17 cellular contexts compared by ENCODE assay signal in genomic region chr17:8212312-8213180, GRCh38. TPM values are rescaled to one million over a fixed set of nuclear protein-coding genes. Genes with fewer than 3 reads are reported as not detected.
DNase-seq lines count a peak whose midpoint lies in the region; ATAC-seq and TF ChIP-seq lines count a peak whose summit lies in the region.
"Had no signal": no experiment of that assay in that cellular context is flagged by ENCODE, and none has a peak within 500 bp of the region (broad histone marks: within the 10 kb centered on the region; RNA-seq: fewer than 3 reads in every experiment).

No MANE protein-coding gene starts in this region.

- ATAC-seq in IMR-90 (ENCODE audit: low read depth): no peak
- ATAC-seq in esophagus mucosa: peak; percentile 48
- ATAC-seq: left lung had no signal

- peaks cover 2% of the 10 kb centered on the region for H3K27me3 Mint-ChIP-seq in endothelial cell (ENCODE audit: unreplicated experiment)
- H3K27me3 Mint-ChIP-seq: activated B cell treated with CpG ODN at 0.5 μM for 24 hours had no signal

- 0 out of 2 replicates have a peak, but pooled peaks cover 1% of the 10 kb centered on the region for H3K9me1 ChIP-seq in IMR-90 (ENCODE audit: insufficient read depth, low read length)

- H2AK9ac ChIP-seq in IMR-90 (replicated peaks; ENCODE audit: low read depth, low read length, poor library complexity): no peak overlapping the region

- H3K4me1 ChIP-seq in IMR-90 (ENCODE audit: control insufficient read depth, insufficient read depth, low read length) (0 out of 2 replicates have a peak, but pooled peaks cover 7% of the 10 kb centered on the region), spleen (peaks cover 6 to 35% (median 19%) of the 10 kb centered on the region in 6 donors)

- dilution Hi-C loops in IMR-90 (cut with HindIII; ENCODE audit: low sequenced_read_pairs, unreplicated experiment): no loop called here

- H3K4ac ChIP-seq in IMR-90 (ENCODE audit: low read depth, low read length): no peak overlapping the region

- no peak overlapping the region for H2AK5ac ChIP-seq in IMR-90 (ENCODE audit: low read depth, low read length)

- H2BK15ac ChIP-seq in IMR-90 (ENCODE audit: low read depth, low read length): no peak overlapping the region

- H3K36me3 Mint-ChIP-seq in endothelial cell (ENCODE audit: low read depth, unreplicated experiment): no peaks in the 10 kb centered on the region

- H2BK20ac ChIP-seq in IMR-90 (ENCODE audit: low read depth, low read length): no peak overlapping the region

- H3K27ac Mint-ChIP-seq in endothelial cell (ENCODE audit: unreplicated experiment): no peak overlapping the region
- H3K27ac Mint-ChIP-seq: activated B cell treated with CpG ODN at 0.5 μM for 24 hours had no signal

- H3K9me3 ChIP-seq in IMR-90 (ENCODE audit: control insufficient read depth, insufficient read depth, low read length) (no peaks in the 10 kb centered on the region), spleen (no peaks in the 10 kb centered on the region)
- H3K9me3 ChIP-seq: adrenal gland, left lung, Peyer's patch, upper lobe of left lung had no signal

- in situ Hi-C loops in IMR-90 (cut with MboI; ENCODE audit: low sequenced_read_pairs): no loop called here

- no TSS peak for BruUV-seq in IMR-90 (replicated peaks; lab: Mats Ljungman, UMichigan)

- no peak overlapping the region for H3K4me3 ChIP-seq in IMR-90 (ENCODE audit: insufficient read depth, low read depth, low read length)
- no peak overlapping the region for H3K4me3 ChIP-seq in spleen
- H3K4me3 ChIP-seq: adrenal gland, left lung, Peyer's patch, upper lobe of left lung had no signal

- WGBS in IMR-90 (ENCODE audit: extremely low coverage in 2 of 2, insufficient read length in 1 of 2), 2 experiments: no CpG with 5 or more reads among the region's 14 CpGs
- 82 to 92% (median 85%) methylated on average over 14 of the region's 14 CpGs for WGBS in spleen, 5 donors

- no peak for TF ChIP-seq RAD21 in IMR-90 (IDR thresholded peaks at IDR 0.05; ENCODE audit: low read length)

- H4K5ac ChIP-seq in IMR-90 (ENCODE audit: low read depth, low read length): no peak overlapping the region

- H3K4me3 Mint-ChIP-seq in endothelial cell (ENCODE audit: unreplicated experiment): no peak overlapping the region
- H3K4me3 Mint-ChIP-seq: activated B cell treated with CpG ODN at 0.5 μM for 24 hours had no signal

- CTCF ChIA-PET in IMR-90 (lab: Yijun Ruan, JAX): interaction anchor here (0.6 kb wide), 1 partner anchor 102 kb away, joined by 3 read pairs; no protein-coding TSS in a partner anchor

- no peak overlapping the region for H3K27ac ChIP-seq in IMR-90 (ENCODE audit: insufficient read depth, low read length)
- no peak overlapping the region for H3K27ac ChIP-seq in spleen
- H3K27ac ChIP-seq: adrenal gland, left lung, Peyer's patch, upper lobe of left lung had no signal

- H3K14ac ChIP-seq in IMR-90 (replicated peaks; ENCODE audit: low read depth, low read length): no peak overlapping the region

- no peak overlapping the region for H2BK120ac ChIP-seq in IMR-90 (ENCODE audit: low read depth, low read length)

- no peaks in the 10 kb centered on the region for H3K9me3 Mint-ChIP-seq in endothelial cell (ENCODE audit: unreplicated experiment)
- H3K9me3 Mint-ChIP-seq: activated B cell treated with CpG ODN at 0.5 μM for 24 hours had no signal

- H3K56ac ChIP-seq in IMR-90 (ENCODE audit: extremely low read depth, insufficient read depth, low read length): no peak overlapping the region

- H2BK5ac ChIP-seq in IMR-90 (ENCODE audit: low read depth, low read length, poor library complexity, severe bottlenecking): no peak overlapping the region

- peaks cover 19% of the 10 kb centered on the region for H3K4me1 Mint-ChIP-seq in endothelial cell (ENCODE audit: unreplicated experiment)

- no peak overlapping the region for H3K4me2 ChIP-seq in IMR-90 (ENCODE audit: low read depth, low read length)

- H3K9ac ChIP-seq in IMR-90 (ENCODE audit: low read depth, low read length): no peak overlapping the region

- H4K8ac ChIP-seq in IMR-90 (ENCODE audit: low read depth in 2 of 2, low read length in 2 of 2): no peak overlapping the region

- no peak overlapping the region for H3K23ac ChIP-seq in IMR-90 (ENCODE audit: low read depth, low read length)

- peak; percentile 54 for DNase-seq in A172 (ENCODE audit: low spot score)
- no peak for DNase-seq in IMR-90
- DNase-seq in endothelial cell (ENCODE audit: low spot score): no peak
- DNase-seq in spleen: no peak
- no peak for DNase-seq in NCI-H1436 treated with DMSO at 0.1 percent for 48 hours (lab: John Stamatoyannopoulos, UW)
- DNase-seq: activated B cell treated with CpG ODN at 0.5 μM for 24 hours; central memory CD4-positive, alpha-beta T cell; effector memory CD4-positive, alpha-beta T cell; GOT3; left lung; NCI-H69; Peyer's patch; stimulated activated naive CD4-positive, alpha-beta T cell; SW 1271; upper lobe of left lung had no signal

- no peak for TF ChIP-seq CTCF in IMR-90 (conservative IDR thresholded peaks at IDR 0.05; ENCODE audit: low read depth, low read length)
- TF ChIP-seq CTCF in endothelial cell (IDR thresholded peaks at IDR 0.05; ENCODE audit: unreplicated experiment): no peak
- TF ChIP-seq CTCF in spleen (IDR thresholded peaks at IDR 0.05 in 8 of 11, conservative IDR thresholded peaks at IDR 0.05 in 3 of 11): no peak

- intact Hi-C loops in IMR-90 (cut with micrococcal nuclease) (no loop called here), spleen (cut with DNase I; ENCODE audit: low total_unique reads) (no loop called here)

- POLR2A ChIA-PET in IMR-90 (lab: Charles Lee; ENCODE audit: unreplicated experiment): no interaction called here

- H3K27me3 ChIP-seq in IMR-90 (ENCODE audit: control insufficient read depth, insufficient read depth, low read length) (no peaks in the 10 kb centered on the region), spleen (replicated peaks in 1 of 7) (no peaks in the 10 kb centered on the region)
- H3K27me3 ChIP-seq: adrenal gland, left lung, Peyer's patch, upper lobe of left lung had no signal

- H3K36me3 ChIP-seq in IMR-90 (ENCODE audit: control insufficient read depth, insufficient read depth, low read length): no peaks in the 10 kb centered on the region; the same call in 1 of the 2 replicates
- H3K36me3 ChIP-seq in spleen: peaks cover 0 to under 1% (median 0%) of the 10 kb centered on the region in 6 donors
- H3K36me3 ChIP-seq: adrenal gland, left lung, Peyer's patch, upper lobe of left lung had no signal

- peaks cover 7 to 16% of the 10 kb centered on the region in 2 experiments for H3K79me1 ChIP-seq in IMR-90 (ENCODE audit: low read depth in 1 of 2, low read length in 2 of 2)

- no peaks in the 10 kb centered on the region; the same call in 1 of the 2 replicates for H4K20me1 ChIP-seq in IMR-90 (ENCODE audit: insufficient read depth, low read length)

- H2AFZ ChIP-seq in IMR-90 (replicated peaks; ENCODE audit: low read length, poor library complexity): no peak overlapping the region

- H4K91ac ChIP-seq in IMR-90 (ENCODE audit: insufficient read depth, low read depth, low read length): no peak overlapping the region

- no peak for TF ChIP-seq POLR2A in IMR-90 (IDR thresholded peaks at IDR 0.05; ENCODE audit: low read depth, low read length)
- no peak for TF ChIP-seq POLR2A in spleen (IDR thresholded peaks at IDR 0.05)

- no peak overlapping the region for H3K18ac ChIP-seq in IMR-90 (ENCODE audit: low read depth, low read length)

RNA-seq across cellular contexts. Expression of gene AURKB, which starts 2.2 kb away (rescaled TPM):
- total RNA-seq in A172 (2014; rRNA removed; shearing (Covaris generic)): 110 and 114 TPM in 2 replicates
- 38.9 and 45.9 TPM in 2 replicates for total RNA-seq in IMR-90 (2012; rRNA removed)
- 55.0 and 62.0 TPM in 2 replicates for polyA plus RNA-seq in IMR-90 (2012; rRNA removed)
- 22.6 and 51.7 TPM in 2 replicates for polyA plus RNA-seq in IMR-90 (2012; cell fraction: cytosol; rRNA removed)
- polyA plus RNA-seq in IMR-90 (2012; cell fraction: nucleus; rRNA removed; ENCODE audit: low replicate concordance): 150 and 182 TPM in 2 replicates
- total RNA-seq in esophagus mucosa: 22.0 TPM
- 21.4 TPM for total RNA-seq in endothelial cell (ENCODE audit: unreplicated experiment)
- 10 to 100 TPM in 4 of 7 donors, 1 to 10 TPM in 3; 2.4 to 21.0 (median 10.6) TPM for total RNA-seq in spleen
- 10 to 100 TPM in 2 of 3 donors, 1 to 10 TPM in 1; 6.2 to 30.9 (median 10.5) TPM for polyA plus RNA-seq in spleen

RNA-seq across cellular contexts. Expression of gene BORCS6, which starts 22.6 kb away (rescaled TPM):
- total RNA-seq in A172 (2014; rRNA removed; shearing (Covaris generic)): 8.8 and 10.9 TPM in 2 replicates
- total RNA-seq in IMR-90 (2012; rRNA removed): 2.7 and 3.1 TPM in 2 replicates
- 3.3 and 4.3 TPM in 2 replicates for polyA plus RNA-seq in IMR-90 (2012; rRNA removed)
- polyA plus RNA-seq in IMR-90 (2012; cell fraction: cytosol; rRNA removed): 3.9 and 4.6 TPM in 2 replicates
- 1.6 and 3.0 TPM in 2 replicates for polyA plus RNA-seq in IMR-90 (2012; cell fraction: nucleus; rRNA removed; ENCODE audit: low replicate concordance)
- 6.3 TPM for total RNA-seq in esophagus mucosa
- total RNA-seq in endothelial cell (ENCODE audit: unreplicated experiment): 9.7 TPM
- total RNA-seq in spleen: 10 to 100 TPM in 6 of 7 donors, 1 to 10 TPM in 1; 9.5 to 14.6 (median 12.3) TPM
- polyA plus RNA-seq in spleen: 10 to 100 TPM in 2 of 3 donors, 1 to 10 TPM in 1; 10.0 to 16.5 (median 12.9) TPM

RNA-seq across cellular contexts. Expression of gene CTC1, which starts 35.3 kb away (rescaled TPM):
- 3.2 and 7.7 TPM in 2 replicates for total RNA-seq in A172 (2014; rRNA removed; shearing (Covaris generic))
- total RNA-seq in IMR-90 (2012; rRNA removed) (1.1 and 1.8 TPM in 2 replicates), esophagus mucosa (10.0 TPM), endothelial cell (ENCODE audit: unreplicated experiment) (41.3 TPM), spleen (100 to 1,000 TPM in 3 of 7 donors, 10 to 100 TPM in 4; 53.9 to 131 (median 91.3) TPM)
- polyA plus RNA-seq in IMR-90 (2012; rRNA removed) (6.1 and 9.0 TPM in 2 replicates), spleen (10 to 100 TPM; 16.6 to 47.4 (median 22.6) TPM)
- polyA plus RNA-seq in IMR-90 (2012; cell fraction: cytosol; rRNA removed): 1.7 and 4.9 TPM in 2 replicates
- 28.6 and 51.3 TPM in 2 replicates for polyA plus RNA-seq in IMR-90 (2012; cell fraction: nucleus; rRNA removed; ENCODE audit: low replicate concordance)

RNA-seq across cellular contexts. Expression of gene TMEM107, which starts 36.4 kb away (rescaled TPM):
- 35.8 and 39.3 TPM in 2 replicates for total RNA-seq in A172 (2014; rRNA removed; shearing (Covaris generic))
- 14.3 and 60.3 TPM in 2 replicates for total RNA-seq in IMR-90 (2012; rRNA removed)
- polyA plus RNA-seq in IMR-90 (2012; rRNA removed): 12.9 and 13.4 TPM in 2 replicates
- polyA plus RNA-seq in IMR-90 (2012; cell fraction: cytosol; rRNA removed): 5.7 and 11.7 TPM in 2 replicates
- 8.7 and 10.5 TPM in 2 replicates for polyA plus RNA-seq in IMR-90 (2012; cell fraction: nucleus; rRNA removed; ENCODE audit: low replicate concordance)
- 17.5 TPM for total RNA-seq in esophagus mucosa
- total RNA-seq in endothelial cell (ENCODE audit: unreplicated experiment): 14.6 TPM
- 10 to 100 TPM; 13.0 to 42.2 (median 22.4) TPM for total RNA-seq in spleen
- 10 to 100 TPM in 2 of 3 donors, 1 to 10 TPM in 1; 8.1 to 14.0 (median 11.9) TPM for polyA plus RNA-seq in spleen

RNA-seq across cellular contexts. Expression of gene PFAS, which starts 36.5 kb away (rescaled TPM):
- total RNA-seq in A172 (2014; rRNA removed; shearing (Covaris generic)): 28.0 and 29.3 TPM in 2 replicates
- total RNA-seq in IMR-90 (2012; rRNA removed) (22.2 and 26.2 TPM in 2 replicates), esophagus mucosa (25.1 TPM), endothelial cell (ENCODE audit: unreplicated experiment) (67.0 TPM), spleen (10 to 100 TPM; 14.0 to 70.3 (median 30.8) TPM)
- polyA plus RNA-seq in IMR-90 (2012; rRNA removed) (20.5 and 20.7 TPM in 2 replicates), spleen (10 to 100 TPM; 12.6 to 22.8 (median 14.1) TPM)
- 10.2 and 12.6 TPM in 2 replicates for polyA plus RNA-seq in IMR-90 (2012; cell fraction: cytosol; rRNA removed)
- polyA plus RNA-seq in IMR-90 (2012; cell fraction: nucleus; rRNA removed; ENCODE audit: low replicate concordance): 74.8 and 108 TPM in 2 replicates
